ENCODE assay signal across 1 cellular context in the genomic region with DNA sequence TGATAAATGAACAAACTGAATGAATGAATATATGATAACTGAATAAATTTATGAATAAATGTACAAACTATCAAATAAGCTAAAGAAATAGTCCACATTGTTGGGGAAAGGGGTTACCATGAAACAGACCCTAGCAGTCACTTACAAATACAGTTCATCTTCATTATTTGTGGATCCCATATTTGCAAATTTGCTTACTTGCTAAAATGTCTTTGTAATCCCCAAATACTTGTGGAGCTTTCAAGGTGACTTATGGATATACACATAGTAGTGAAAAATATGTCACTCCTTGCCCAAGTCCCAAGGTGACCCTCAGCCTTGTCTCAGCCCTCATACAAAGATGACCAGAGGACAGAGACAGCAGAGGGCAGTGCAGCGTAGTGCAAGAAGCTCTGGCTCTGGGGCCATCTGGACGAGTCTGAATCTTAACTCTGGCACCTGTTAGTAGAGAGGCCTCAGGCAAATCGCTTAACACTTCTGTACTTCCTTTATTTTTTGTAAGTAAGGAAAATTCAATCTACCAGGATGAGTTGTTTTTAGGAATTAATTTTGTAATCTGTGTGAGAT.
TF ChIP-seq lines count a peak whose summit lies in the region.

No MANE protein-coding gene starts in this region.

TF ChIP-seq in endothelial cell of umbilical vein, 7 proteins besides CTCF, POLR2A, EP300 and RAD21:
- TF ChIP-seq GATA2 (IDR thresholded peaks at IDR 0.05; ENCODE audit: insufficient read depth, insufficient read length, low read depth, low read length) (no peak), MAX (IDR thresholded peaks at IDR 0.05; ENCODE audit: insufficient read depth, insufficient read length) (no peak), JUN (IDR thresholded peaks at IDR 0.05; ENCODE audit: borderline replicate concordance, insufficient read depth, insufficient read length, low read depth) (no peak), EZH2 (IDR thresholded peaks at IDR 0.05; ENCODE audit: borderline replicate concordance, low read depth, low read length, severe bottlenecking) (no peak), MYC (IDR thresholded peaks at IDR 0.05; ENCODE audit: low read depth, low read length) (no peak), POLR2AphosphoS5 (IDR thresholded peaks at IDR 0.05; ENCODE audit: insufficient read depth, low read depth, low read length) (no peak), FOS (IDR thresholded peaks at IDR 0.05; ENCODE audit: borderline replicate concordance, insufficient read depth, low read length) (no peak)
TF ChIP-seq in endothelial cell of umbilical vein: peak in this region for 0.
